38 cellular contexts compared by ENCODE assay signal in genomic region chr2:182972548-182972942, GRCh38.
"Had no signal": no experiment of that assay in that cellular context is flagged by ENCODE, and none has a peak within 500 bp of the region (broad histone marks: within the 10 kb centered on the region; RNA-seq: fewer than 3 reads in every experiment).

No MANE protein-coding gene starts in this region.

- ATAC-seq: activated CD8-positive, alpha-beta memory T cell treated with anti-CD3 and anti-CD28 coated beads, Interleukin-2, amount 10 ng/mL, durations not matched to agents 7 days and 5 days; Right ventricle myocardium inferior; SK-N-SH treated with all-trans-retinoic acid at 6 μM for 48 hours had no signal

- H3K36me3 ChIP-seq: breast epithelium had no signal

- H3K4me3 ChIP-seq: ascending aorta, breast epithelium, MG63, PC-9 had no signal

- H3K9me3 ChIP-seq: ascending aorta, breast epithelium had no signal

- H3K4me2 ChIP-seq: PC-9 had no signal

- H3K4me1 ChIP-seq: ascending aorta, breast epithelium had no signal

- DNase-seq: activated B cell treated with CpG ODN at 0.5 μM for 24 hours; activated CD4-positive, alpha-beta memory T cell treated with anti-CD3 and anti-CD28 coated beads, Interleukin-2, amount 10 ng/mL, durations not matched to agents 7 days and 5 days; activated CD4-positive, alpha-beta T cell treated with anti-CD3 and anti-CD28 coated beads for 4 hours; activated CD4-positive, CD25-positive, alpha-beta regulatory T cell treated with anti-CD3 and anti-CD28 coated beads, Interleukin-2, amount 50 U/mL, for 72 hours; activated CD8-positive, alpha-beta memory T cell treated with anti-CD3 and anti-CD28 coated beads for 24 hours; activated CD8-positive, alpha-beta memory T cell treated with anti-CD3 and anti-CD28 coated beads, Interleukin-2, amount 10 ng/mL, durations not matched to agents 7 days and 5 days; activated CD8-positive, alpha-beta memory T cell treated with anti-CD3 and anti-CD28 coated beads, Interleukin-2, amount 50 U/mL, for 48 hours; activated effector memory CD4-positive, alpha-beta T cell treated with Interleukin-2 at 50 U/mL for 16 hours; activated naive CD8-positive, alpha-beta T cell treated with anti-CD3 and anti-CD28 coated beads, Interleukin-2, amount 10 ng/mL, durations not matched to agents 7 days and 5 days; activated T-cell treated with anti-CD3 and anti-CD28 coated beads, Interleukin-2, amount 50 U/mL, for 48 hours; amygdala; Kasumi-1; MG63; MV-4-11; NCI-H1092; NCI-H1436 treated with DMSO at 0.1 percent for 48 hours; NCI-H1694 treated with DMSO at 0.1 percent for 48 hours; NCI-H2029 treated with DMSO at 0.1 percent for 48 hours; NCI-H2107; NCI-H2171 treated with DMSO at 0.1 percent for 48 hours; NCI-H2227 treated with DMSO at 0.1 percent for 48 hours; NCI-H446; NCI-H510A treated with DMSO at 0.1 percent for 48 hours; NCI-H69; NCI-H82; NK-92 treated with Interleukin-12 subunit alpha and Interleukin-12 subunit beta, amount 100 ng/mL, for 24 hours; PC-9; SIG-M5; SW 1271; T-helper 1 cell; T-helper 2 cell; T-helper 9 cell had no signal

- H3K27me3 ChIP-seq: ascending aorta, breast epithelium, MG63 had no signal

- H3K27ac ChIP-seq: ascending aorta, breast epithelium, PC-9, RWPE1, VCaP had no signal

- H2AFZ ChIP-seq: PC-9 had no signal
